8 cellular contexts compared by ENCODE assay signal in genomic region chr12:57459055-57459749, GRCh38. TPM values are rescaled to one million over a fixed set of nuclear protein-coding genes. Genes with fewer than 3 reads are reported as not detected.
DNase-seq lines count a peak whose midpoint lies in the region; TF ChIP-seq lines count a peak whose summit lies in the region.

No MANE protein-coding gene starts in this region.

- peak overlapping the region; percentile 82 for H3K27ac ChIP-seq in SJSA1
- H3K27ac ChIP-seq in temporal lobe (ENCODE audit: low read depth, low read length) = peak overlapping the region; percentile 9

- no peaks in the 10 kb centered on the region for H3K36me3 Mint-ChIP-seq in activated naive CD4-positive, alpha-beta T cell treated with anti-CD3 and anti-CD28 coated beads, Interleukin-2, amount 10 ng/mL, durations not matched to agents 7 days and 5 days

- H3K4me1 Mint-ChIP-seq in activated naive CD4-positive, alpha-beta T cell treated with anti-CD3 and anti-CD28 coated beads, Interleukin-2, amount 10 ng/mL, durations not matched to agents 7 days and 5 days = peaks cover 66% of the 10 kb centered on the region

- POLR2A ChIA-PET in HEK293T (lab: Yijun Ruan, JAX) = interaction anchor here (0.7 to 2.0 kb wide), 17 partner anchors 11 to 285 kb away, joined by 3 to 11 read pairs (median 3); partner anchors contain the start of genes ARHGEF25, INHBC, SHMT2 and TSPAN31

- peaks cover 63% of the 10 kb centered on the region for H3K4me1 ChIP-seq in SJSA1 (replicated peaks)

- no peaks in the 10 kb centered on the region for H3K9me3 ChIP-seq in SJSA1 (replicated peaks)

- no peaks in the 10 kb centered on the region for H3K27me3 ChIP-seq in SJSA1 (replicated peaks)

- peak overlapping the region; percentile 50 for H3K4me3 ChIP-seq in SJSA1

- DNase-seq in GM04503 (ENCODE audit: low read depth) (peak; percentile 75), HEK293T (ENCODE audit: extremely low spot score) (peak; percentile 83), MV-4-11 (lab: John Stamatoyannopoulos, UW) (peak; percentile 89), SJSA1 (ENCODE audit: low read depth in 1 of 2, low spot score in 2 of 2) (peak in 1 of 2 experiments; percentile 100), glomerular visceral epithelial cell (ENCODE audit: extremely low spot score) (peak; percentile 96), occipital lobe (lab: John Stamatoyannopoulos, UW) (peak; percentile 74)
- DNase-seq in activated naive CD4-positive, alpha-beta T cell treated with anti-CD3 and anti-CD28 coated beads, Interleukin-2, amount 10 ng/mL, durations not matched to agents 7 days and 5 days = peak; percentile 96

- CTCF ChIA-PET in HEK293T (lab: Yijun Ruan, JAX) = interaction anchor here (0.5 to 1.5 kb wide), 30 partner anchors 10 to 347 kb away, joined by 3 to 10 read pairs (median 3); partner anchors contain the start of gene DDIT3
- CTCF ChIA-PET in activated naive CD4-positive, alpha-beta T cell treated with anti-CD3 and anti-CD28 coated beads, Interleukin-2, amount 10 ng/mL, durations not matched to agents 7 days and 5 days (lab: Charles Lee) = interaction anchor here (0.6 to 2.4 kb wide), 37 partner anchors 10 to 293 kb away, joined by 3 to 14 read pairs (median 5); partner anchors contain the start of genes ARHGAP9, B4GALNT1, CDK4 and SHMT2

- H3K9me3 Mint-ChIP-seq in activated naive CD4-positive, alpha-beta T cell treated with anti-CD3 and anti-CD28 coated beads, Interleukin-2, amount 10 ng/mL, durations not matched to agents 7 days and 5 days = no peaks in the 10 kb centered on the region

- peaks cover 58% of the 10 kb centered on the region for H3K36me3 ChIP-seq in SJSA1

- H3K4me3 Mint-ChIP-seq in activated naive CD4-positive, alpha-beta T cell treated with anti-CD3 and anti-CD28 coated beads, Interleukin-2, amount 10 ng/mL, durations not matched to agents 7 days and 5 days = peak overlapping the region; percentile 94

- peaks cover 78% of the 10 kb centered on the region for H3K27me3 Mint-ChIP-seq in activated naive CD4-positive, alpha-beta T cell treated with anti-CD3 and anti-CD28 coated beads, Interleukin-2, amount 10 ng/mL, durations not matched to agents 7 days and 5 days

- peak overlapping the region; percentile 95 for H3K27ac Mint-ChIP-seq in activated naive CD4-positive, alpha-beta T cell treated with anti-CD3 and anti-CD28 coated beads, Interleukin-2, amount 10 ng/mL, durations not matched to agents 7 days and 5 days

TF ChIP-seq in HEK293T, 16 proteins besides CTCF, POLR2A, EP300 and RAD21:
- TF ChIP-seq L3MBTL2 (conservative IDR thresholded peaks at IDR 0.05) (no peak), ZNF384 (IDR thresholded peaks at IDR 0.05) (no peak), SUZ12 (IDR thresholded peaks at IDR 0.05) (no peak), ELF4 (IDR thresholded peaks at IDR 0.05) (no peak), CTBP1 (IDR thresholded peaks at IDR 0.05; ENCODE audit: borderline replicate concordance) (0 out of 2 replicates have a peak, but pooled peaks have one; percentile 22), NFRKB (IDR thresholded peaks at IDR 0.05) (no peak), ARNT (IDR thresholded peaks at IDR 0.05) (no peak), PKNOX1 (IDR thresholded peaks at IDR 0.05) (no peak), LEF1 (IDR thresholded peaks at IDR 0.05; ENCODE audit: borderline replicate concordance) (no peak), FOXK2 (IDR thresholded peaks at IDR 0.05) (no peak), HDGF (IDR thresholded peaks at IDR 0.05; ENCODE audit: borderline replicate concordance) (no peak), FOXA1 (IDR thresholded peaks at IDR 0.05) (no peak), FOXM1 (IDR thresholded peaks at IDR 0.05; ENCODE audit: borderline replicate concordance) (0 out of 2 replicates have a peak, but pooled peaks have one; percentile 46), SP1 (IDR thresholded peaks at IDR 0.05) (no peak), TARDBP (IDR thresholded peaks at IDR 0.05) (no peak), BHLHE40 (IDR thresholded peaks at IDR 0.05; ENCODE audit: borderline replicate concordance) (no peak)

RNA-seq across cellular contexts. Expression of gene GLI1, which starts 0.4 kb away (rescaled TPM):
- 225 and 323 TPM in 2 replicates for total RNA-seq in SJSA1 (2014; rRNA removed; shearing (Covaris generic))
- 0.16 TPM for total RNA-seq in occipital lobe
- total RNA-seq in temporal lobe = 0.25 TPM

RNA-seq across cellular contexts. Expression of gene INHBE, which starts 4.1 kb away (rescaled TPM):
- 2.2 and 2.5 TPM in 2 replicates for total RNA-seq in SJSA1 (2014; rRNA removed; shearing (Covaris generic))
- not detected for total RNA-seq in occipital lobe
- total RNA-seq in temporal lobe = not detected

RNA-seq across cellular contexts. Expression of gene ARHGAP9, which starts 20.5 kb away (rescaled TPM):
- 30.6 TPM in 2 replicates for total RNA-seq in SJSA1 (2014; rRNA removed; shearing (Covaris generic))
- 0.94 TPM for total RNA-seq in occipital lobe
- 0.25 TPM for total RNA-seq in temporal lobe

RNA-seq across cellular contexts. Expression of gene INHBC, which starts 24.6 kb away (rescaled TPM):
- 0.18 and 0.88 TPM in 2 replicates for total RNA-seq in SJSA1 (2014; rRNA removed; shearing (Covaris generic))
- total RNA-seq in occipital lobe = not detected
- total RNA-seq in temporal lobe = not detected

RNA-seq across cellular contexts. Expression of gene R3HDM2, which starts 28.4 kb away (rescaled TPM):
- total RNA-seq in SJSA1 (2014; rRNA removed; shearing (Covaris generic)) = 14.2 and 18.4 TPM in 2 replicates
- 21.7 TPM for total RNA-seq in occipital lobe
- total RNA-seq in temporal lobe = 40.1 TPM

Comparison
In these comparisons a context has a peak if more than half of its experiments do, and no peak if none do; other contexts are left out.
1. RNA of gene GLI1, which starts 0.4 kb away (total RNA-seq): 225 to 323 TPM in SJSA1; 0.25 TPM in temporal lobe (single experiment) and 0.16 TPM in occipital lobe (single experiment); every median in the first group is over 100 times any median in the second.
2. RNA of gene ARHGAP9, which starts 20.5 kb away (total RNA-seq): 30.6 TPM in SJSA1; 0.94 TPM in occipital lobe (single experiment) and 0.25 TPM in temporal lobe (single experiment); every median in the first group is over 10 times any median in the second.